22 cellular contexts compared by ENCODE assay signal in genomic region chr15:85307687-85308045, GRCh38.
DNase-seq lines count a peak whose midpoint lies in the region; ATAC-seq and TF ChIP-seq lines count a peak whose summit lies in the region.
"Had no signal": no experiment of that assay in that cellular context is flagged by ENCODE, and none has a peak within 500 bp of the region (broad histone marks: within the 10 kb centered on the region; RNA-seq: fewer than 3 reads in every experiment).

No MANE protein-coding gene starts in this region.

- peaks cover 0 to 5% of the 10 kb centered on the region in 2 donors for H3K4me1 ChIP-seq in left lung
- H3K4me1 ChIP-seq in ascending aorta = no peaks in the 10 kb centered on the region

- H3K4me3 ChIP-seq in left lung = no peak overlapping the region
- no peak overlapping the region for H3K4me3 ChIP-seq in ascending aorta
- H3K4me3 ChIP-seq: BLaER1 treated with 17β-estradiol and CSF1 and Interleukin-3, amounts not matched to agents 10 nM and 100 nM; MG63; SK-N-MC had no signal

- intact Hi-C loops in activated B cell treated with CpG ODN at 0.5 μM for 24 hours (cut with micrococcal nuclease) (no loop called here), left lung (cut with DNase I) (no loop called here), ascending aorta (cut with DNase I) (no loop called here)

- no peaks in the 10 kb centered on the region for H3K27me3 Mint-ChIP-seq in activated B cell treated with CpG ODN at 0.5 μM for 24 hours
- no peaks in the 10 kb centered on the region for H3K27me3 Mint-ChIP-seq in stimulated activated memory B cell treated with anti-CD40 and anti-IgM and Interleukin-4, amounts not matched to agents 10 μg/mL and 1 μg/mL and 100 μg/mL, for 72 hours

- POLR2A ChIA-PET in activated B cell treated with CpG ODN at 0.5 μM for 24 hours (lab: Charles Lee) = interaction anchor here (1.5 to 4.1 kb wide), 3 partner anchors 11 to 54 kb away, joined by 10 to 34 read pairs (median 12); no protein-coding TSS in a partner anchor

- ATAC-seq in activated B cell treated with CpG ODN at 0.5 μM for 24 hours (ENCODE audit: low read depth) (no peak), left lung (peak; percentile 66)
- no peak for ATAC-seq in stimulated activated memory B cell treated with anti-CD40 and anti-IgM and Interleukin-4, amounts not matched to agents 10 μg/mL and 1 μg/mL and 100 μg/mL, for 72 hours

- H3K4me1 Mint-ChIP-seq in activated B cell treated with CpG ODN at 0.5 μM for 24 hours = peaks cover 68% of the 10 kb centered on the region
- H3K4me1 Mint-ChIP-seq in stimulated activated memory B cell treated with anti-CD40 and anti-IgM and Interleukin-4, amounts not matched to agents 10 μg/mL and 1 μg/mL and 100 μg/mL, for 72 hours = peaks cover 68% of the 10 kb centered on the region

- no peaks in the 10 kb centered on the region for H3K9me3 ChIP-seq in left lung
- no peaks in the 10 kb centered on the region for H3K9me3 ChIP-seq in ascending aorta
- H3K9me3 ChIP-seq: MG63 had no signal

- H3K36me3 ChIP-seq in left lung = no peaks in the 10 kb centered on the region
- no peaks in the 10 kb centered on the region for H3K36me3 ChIP-seq in ascending aorta
- H3K36me3 ChIP-seq: BLaER1 treated with 17β-estradiol and CSF1 and Interleukin-3, amounts not matched to agents 10 nM and 100 nM; MG63 had no signal

- no peak for TF ChIP-seq CTCF in activated B cell treated with CpG ODN at 0.5 μM for 24 hours (IDR thresholded peaks at IDR 0.05)
- no peak for TF ChIP-seq CTCF in left lung (IDR thresholded peaks at IDR 0.05)
- TF ChIP-seq CTCF in ascending aorta (IDR thresholded peaks at IDR 0.05) = no peak

- no peaks in the 10 kb centered on the region for H3K27me3 ChIP-seq in left lung
- H3K27me3 ChIP-seq in ascending aorta = no peaks in the 10 kb centered on the region
- H3K27me3 ChIP-seq: BLaER1 treated with 17β-estradiol and CSF1 and Interleukin-3, amounts not matched to agents 10 nM and 100 nM; MG63 had no signal

- H3K4me3 Mint-ChIP-seq in activated B cell treated with CpG ODN at 0.5 μM for 24 hours = no peak overlapping the region
- no peak overlapping the region for H3K4me3 Mint-ChIP-seq in stimulated activated memory B cell treated with anti-CD40 and anti-IgM and Interleukin-4, amounts not matched to agents 10 μg/mL and 1 μg/mL and 100 μg/mL, for 72 hours
- H3K4me3 Mint-ChIP-seq: CD8-positive, alpha-beta memory T cell had no signal

- peak; percentile 64 for DNase-seq in DMS53 (lab: John Stamatoyannopoulos, UW)
- no peak for DNase-seq in DMS53 treated with DMSO at 0.1 percent for 48 hours (lab: John Stamatoyannopoulos, UW; ENCODE audit: unreplicated experiment)
- no peak for DNase-seq in activated B cell treated with CpG ODN at 0.5 μM for 24 hours
- DNase-seq in left lung = no peak
- DNase-seq in ascending aorta (ENCODE audit: low spot score in 2 of 2) = no peak
- no peak for DNase-seq in caudate nucleus (lab: John Stamatoyannopoulos, UW)
- DNase-seq in CD1c-positive myeloid dendritic cell (ENCODE audit: extremely low spot score) = no peak
- DNase-seq: ACHN; CD8-positive, alpha-beta memory T cell; EL; GF-D8; Kasumi-1; MG63; NCI-H1694 treated with DMSO at 0.1 percent for 48 hours; NCI-H2081 treated with DMSO at 0.1 percent for 48 hours; NK-92 treated with Interleukin-12 subunit alpha and Interleukin-12 subunit beta, amount 100 ng/mL, for 24 hours; SHP77 treated with DMSO at 0.1 percent for 48 hours had no signal

- H3K9me3 Mint-ChIP-seq in activated B cell treated with CpG ODN at 0.5 μM for 24 hours = no peaks in the 10 kb centered on the region
- H3K9me3 Mint-ChIP-seq in stimulated activated memory B cell treated with anti-CD40 and anti-IgM and Interleukin-4, amounts not matched to agents 10 μg/mL and 1 μg/mL and 100 μg/mL, for 72 hours = no peaks in the 10 kb centered on the region
- H3K9me3 Mint-ChIP-seq: CD8-positive, alpha-beta memory T cell had no signal

- H3K27ac ChIP-seq in left lung = no peak overlapping the region
- H3K27ac ChIP-seq in ascending aorta = no peak overlapping the region
- no peak overlapping the region for H3K27ac ChIP-seq in caudate nucleus (ENCODE audit: low read depth, low read length)
- H3K27ac ChIP-seq: 22Rv1; BLaER1 treated with 17β-estradiol and CSF1 and Interleukin-3, amounts not matched to agents 10 nM and 100 nM; RWPE1; SK-N-MC had no signal

- CTCF ChIA-PET in activated B cell treated with CpG ODN at 0.5 μM for 24 hours (lab: Charles Lee) = interaction anchor here (2.1 to 2.7 kb wide), 2 partner anchors 11 to 106 kb away, joined by 7 to 10 read pairs; no protein-coding TSS in a partner anchor

- peak overlapping the region; percentile 61 for H3K27ac Mint-ChIP-seq in activated B cell treated with CpG ODN at 0.5 μM for 24 hours
- H3K27ac Mint-ChIP-seq in stimulated activated memory B cell treated with anti-CD40 and anti-IgM and Interleukin-4, amounts not matched to agents 10 μg/mL and 1 μg/mL and 100 μg/mL, for 72 hours = peak overlapping the region; percentile 58
- H3K27ac Mint-ChIP-seq: CD8-positive, alpha-beta memory T cell had no signal

- H3K36me3 Mint-ChIP-seq in activated B cell treated with CpG ODN at 0.5 μM for 24 hours (ENCODE audit: low read depth) = no peaks in the 10 kb centered on the region
- no peaks in the 10 kb centered on the region for H3K36me3 Mint-ChIP-seq in stimulated activated memory B cell treated with anti-CD40 and anti-IgM and Interleukin-4, amounts not matched to agents 10 μg/mL and 1 μg/mL and 100 μg/mL, for 72 hours
- H3K36me3 Mint-ChIP-seq: CD8-positive, alpha-beta memory T cell had no signal
